1 cellular context compared by ENCODE assay signal in the genomic region with DNA sequence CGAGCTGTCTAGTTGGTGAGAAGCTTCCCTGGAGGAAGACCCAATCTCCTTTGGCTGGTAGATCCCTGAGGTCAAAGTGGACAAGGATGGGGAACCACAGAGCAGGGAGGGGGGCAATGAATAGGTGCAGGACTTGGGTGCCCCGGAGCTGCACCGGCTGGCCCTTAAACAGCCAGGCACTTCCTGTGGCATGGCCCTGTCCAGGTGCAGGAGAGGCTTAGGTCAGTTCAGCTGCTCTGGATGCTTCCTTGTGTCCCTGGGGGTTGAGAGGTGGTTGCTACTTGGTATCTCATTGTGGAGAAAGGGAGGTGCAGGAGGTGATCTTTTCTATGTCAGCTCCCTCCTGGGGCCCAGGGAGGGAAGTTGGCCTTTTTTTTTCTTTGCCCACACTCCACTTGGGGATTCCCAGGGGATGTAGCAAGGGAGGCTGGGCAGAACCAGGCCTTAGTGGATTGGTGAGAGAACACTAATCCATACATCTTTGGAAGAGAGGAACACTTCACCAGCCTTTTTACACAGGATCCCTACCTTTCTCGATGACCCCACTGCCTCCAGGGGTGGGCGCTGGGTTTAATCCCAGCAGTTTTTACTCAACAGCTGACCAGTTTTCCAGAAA.
TF ChIP-seq lines count a peak whose summit lies in the region.

No MANE protein-coding gene starts in this region.

TF ChIP-seq in K562, 482 proteins besides CTCF, POLR2A, EP300 and RAD21:
- no peak for TF ChIP-seq ZNF197 (CRISPR knock-in tag; IDR thresholded peaks at IDR 0.05; ENCODE audit: low read depth)
- TF ChIP-seq POLR2AphosphoS5 (IDR thresholded peaks at IDR 0.05; ENCODE audit: control insufficient read depth, insufficient read depth, low read depth, low read length): peak; percentile 33; the same call in 1 of the 2 replicates
TF ChIP-seq in K562: peak in this region for 1.
